6 cellular contexts compared by ENCODE assay signal in the genomic region with DNA sequence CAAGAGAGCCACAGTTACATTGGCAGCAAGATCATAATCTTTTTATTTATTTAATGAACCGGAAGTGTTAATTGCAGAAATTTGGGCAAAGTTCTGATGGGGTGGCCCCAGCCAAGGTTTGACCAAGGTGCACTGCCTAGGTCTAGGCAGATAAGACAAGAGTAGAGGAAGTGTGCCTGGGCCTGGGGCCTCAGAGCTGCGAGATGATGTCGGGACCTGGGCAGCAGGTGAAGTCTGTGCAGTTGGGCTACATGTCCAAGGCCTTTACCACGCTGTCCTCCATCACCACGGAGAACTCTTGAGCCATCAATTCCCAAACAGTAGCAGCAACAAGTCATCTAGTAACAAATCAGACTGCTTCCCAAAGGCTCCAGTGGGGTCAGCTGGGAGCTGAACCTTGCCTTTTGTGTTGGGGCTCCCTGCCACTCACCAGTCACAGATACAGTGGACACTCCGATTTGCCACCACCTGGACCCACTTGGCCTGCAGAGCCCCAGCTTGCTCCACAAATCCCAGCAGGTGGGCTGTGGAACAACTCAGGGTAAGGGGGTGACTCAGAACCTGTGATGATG.
"Had no signal": no experiment of that assay in that cellular context is flagged by ENCODE, and none has a peak within 500 bp of the region (broad histone marks: within the 10 kb centered on the region; RNA-seq: fewer than 3 reads in every experiment).

No MANE protein-coding gene starts in this region.

- H3K36me3 ChIP-seq: HAP-1 had no signal

- H3K27ac ChIP-seq: GM23248, HL-60 had no signal

- DNase-seq: GOT3, KBM-7 had no signal

- H3K27ac Mint-ChIP-seq: IgD-negative memory B cell had no signal

- H3K4me3 Mint-ChIP-seq: IgD-negative memory B cell had no signal

- H3K9me3 ChIP-seq: HAP-1 had no signal

- H3K4me3 ChIP-seq: GM23248, HAP-1 had no signal

- H2AFZ ChIP-seq: GM23248 had no signal

- H3K4me1 ChIP-seq: HAP-1 had no signal
